In the genomic region with DNA sequence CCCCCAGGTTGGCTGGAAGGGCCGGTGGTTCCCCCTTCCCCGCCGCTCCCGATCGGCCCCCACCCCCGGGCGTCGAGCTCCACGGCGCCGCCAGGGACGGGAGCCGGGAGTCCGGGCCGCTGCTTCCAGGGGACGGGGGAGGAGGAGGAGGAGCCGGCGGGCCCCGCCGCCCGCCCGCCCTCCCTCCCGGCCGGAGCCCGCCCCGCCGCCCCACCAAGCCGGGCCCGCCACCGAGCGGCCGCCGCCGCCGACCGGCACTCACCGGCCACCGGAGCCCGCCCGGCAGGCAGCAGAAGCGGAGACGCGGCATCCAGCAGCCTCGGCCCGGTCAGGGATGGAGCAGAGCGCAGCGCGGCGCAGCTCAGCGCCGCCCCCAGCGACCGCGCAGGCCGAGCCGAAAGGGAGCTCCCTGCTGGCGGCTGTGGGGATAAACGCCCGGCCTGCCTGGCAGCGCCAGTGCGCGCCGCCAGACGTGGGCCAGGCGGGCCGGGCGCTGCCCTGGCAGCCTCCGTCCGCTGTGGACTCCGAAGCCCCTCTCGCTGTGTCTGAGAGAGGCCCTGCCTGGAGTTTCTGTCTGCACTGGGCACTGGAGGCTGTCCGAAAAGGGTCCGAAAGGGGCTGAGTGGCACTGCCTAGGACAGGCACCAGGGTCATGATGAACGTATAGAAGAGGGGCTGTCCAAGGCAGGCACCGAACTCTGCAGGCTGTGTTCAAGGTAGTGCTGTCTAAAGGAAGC, we compare ENCODE assay signal across 1 cellular context.
TF ChIP-seq lines count a peak whose summit lies in the region.

A gene with protein sequence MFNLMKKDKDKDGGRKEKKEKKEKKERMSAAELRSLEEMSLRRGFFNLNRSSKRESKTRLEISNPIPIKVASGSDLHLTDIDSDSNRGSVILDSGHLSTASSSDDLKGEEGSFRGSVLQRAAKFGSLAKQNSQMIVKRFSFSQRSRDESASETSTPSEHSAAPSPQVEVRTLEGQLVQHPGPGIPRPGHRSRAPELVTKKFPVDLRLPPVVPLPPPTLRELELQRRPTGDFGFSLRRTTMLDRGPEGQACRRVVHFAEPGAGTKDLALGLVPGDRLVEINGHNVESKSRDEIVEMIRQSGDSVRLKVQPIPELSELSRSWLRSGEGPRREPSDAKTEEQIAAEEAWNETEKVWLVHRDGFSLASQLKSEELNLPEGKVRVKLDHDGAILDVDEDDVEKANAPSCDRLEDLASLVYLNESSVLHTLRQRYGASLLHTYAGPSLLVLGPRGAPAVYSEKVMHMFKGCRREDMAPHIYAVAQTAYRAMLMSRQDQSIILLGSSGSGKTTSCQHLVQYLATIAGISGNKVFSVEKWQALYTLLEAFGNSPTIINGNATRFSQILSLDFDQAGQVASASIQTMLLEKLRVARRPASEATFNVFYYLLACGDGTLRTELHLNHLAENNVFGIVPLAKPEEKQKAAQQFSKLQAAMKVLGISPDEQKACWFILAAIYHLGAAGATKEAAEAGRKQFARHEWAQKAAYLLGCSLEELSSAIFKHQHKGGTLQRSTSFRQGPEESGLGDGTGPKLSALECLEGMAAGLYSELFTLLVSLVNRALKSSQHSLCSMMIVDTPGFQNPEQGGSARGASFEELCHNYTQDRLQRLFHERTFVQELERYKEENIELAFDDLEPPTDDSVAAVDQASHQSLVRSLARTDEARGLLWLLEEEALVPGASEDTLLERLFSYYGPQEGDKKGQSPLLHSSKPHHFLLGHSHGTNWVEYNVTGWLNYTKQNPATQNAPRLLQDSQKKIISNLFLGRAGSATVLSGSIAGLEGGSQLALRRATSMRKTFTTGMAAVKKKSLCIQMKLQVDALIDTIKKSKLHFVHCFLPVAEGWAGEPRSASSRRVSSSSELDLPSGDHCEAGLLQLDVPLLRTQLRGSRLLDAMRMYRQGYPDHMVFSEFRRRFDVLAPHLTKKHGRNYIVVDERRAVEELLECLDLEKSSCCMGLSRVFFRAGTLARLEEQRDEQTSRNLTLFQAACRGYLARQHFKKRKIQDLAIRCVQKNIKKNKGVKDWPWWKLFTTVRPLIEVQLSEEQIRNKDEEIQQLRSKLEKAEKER (N-terminal part only) (minus strand): TSS at position 348 of the 737 bp plus-strand sequence. CDS start 13,458 bp downstream, outside the sequence.

TF ChIP-seq in HepG2, 621 proteins besides CTCF, POLR2A, EP300 and RAD21 (continued from another document and continues in another):
- TF ChIP-seq, protein P1, sequence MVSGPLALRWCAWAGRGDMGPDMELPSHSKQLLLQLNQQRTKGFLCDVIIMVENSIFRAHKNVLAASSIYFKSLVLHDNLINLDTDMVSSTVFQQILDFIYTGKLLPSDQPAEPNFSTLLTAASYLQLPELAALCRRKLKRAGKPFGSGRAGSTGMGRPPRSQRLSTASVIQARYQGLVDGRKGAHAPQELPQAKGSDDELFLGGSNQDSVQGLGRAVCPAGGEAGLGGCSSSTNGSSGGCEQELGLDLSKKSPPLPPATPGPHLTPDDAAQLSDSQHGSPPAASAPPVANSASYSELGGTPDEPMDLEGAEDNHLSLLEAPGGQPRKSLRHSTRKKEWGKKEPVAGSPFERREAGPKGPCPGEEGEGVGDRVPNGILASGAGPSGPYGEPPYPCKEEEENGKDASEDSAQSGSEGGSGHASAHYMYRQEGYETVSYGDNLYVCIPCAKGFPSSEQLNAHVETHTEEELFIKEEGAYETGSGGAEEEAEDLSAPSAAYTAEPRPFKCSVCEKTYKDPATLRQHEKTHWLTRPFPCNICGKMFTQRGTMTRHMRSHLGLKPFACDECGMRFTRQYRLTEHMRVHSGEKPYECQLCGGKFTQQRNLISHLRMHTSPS (CRISPR knock-in tag; IDR thresholded peaks at IDR 0.05; ENCODE audit: low read depth): peak; percentile 71
- TF ChIP-seq IRF2 (CRISPR knock-in tag; IDR thresholded peaks at IDR 0.05) (no peak), SIN3A (IDR thresholded peaks at IDR 0.05; ENCODE audit: borderline replicate concordance, low read depth, low read length) (no peak), ZNF547 (CRISPR knock-in tag; IDR thresholded peaks at IDR 0.05) (no peak; the same call in 1 of the 2 replicates), AGO2 (optimal IDR thresholded peaks at IDR 0.05; ENCODE audit: low read depth, low read length) (peak; percentile 55), ZFP41 (CRISPR knock-in tag; IDR thresholded peaks at IDR 0.05; ENCODE audit: borderline replicate concordance) (no peak), ZBTB20 (CRISPR knock-in tag; IDR thresholded peaks at IDR 0.05; ENCODE audit: borderline replicate concordance, low read depth) (no peak), ZBTB21 (CRISPR knock-in tag; IDR thresholded peaks at IDR 0.05) (no peak), ZNF232 (CRISPR knock-in tag; IDR thresholded peaks at IDR 0.05; ENCODE audit: borderline replicate concordance) (no peak), GABPA (IDR thresholded peaks at IDR 0.05; ENCODE audit: low read depth, low read length) (no peak), GABPA (CRISPR knock-in tag; IDR thresholded peaks at IDR 0.05; ENCODE audit: low read depth) (no peak), IKZF5 (CRISPR knock-in tag; IDR thresholded peaks at IDR 0.05) (no peak), CCAR2 (optimal IDR thresholded peaks at IDR 0.05; ENCODE audit: low read depth, low read length) (no peak), ZNF670 (CRISPR knock-in tag; IDR thresholded peaks at IDR 0.05; ENCODE audit: borderline replicate concordance) (0 out of 2 replicates have a peak, but pooled peaks have one; percentile 8), ZNF350 (CRISPR knock-in tag; IDR thresholded peaks at IDR 0.05; ENCODE audit: borderline replicate concordance, low read depth) (no peak), ZNF121 (CRISPR knock-in tag; IDR thresholded peaks at IDR 0.05) (no peak), NFE2L2 (IDR thresholded peaks at IDR 0.05; ENCODE audit: low read length) (no peak), THAP9 (CRISPR knock-in tag; IDR thresholded peaks at IDR 0.05; ENCODE audit: borderline replicate concordance) (no peak), BCL6 (CRISPR knock-in tag; IDR thresholded peaks at IDR 0.05) (0 out of 2 replicates have a peak, but pooled peaks have one; percentile 6), PRPF4 (IDR thresholded peaks at IDR 0.05; ENCODE audit: low read depth, low read length, poor library complexity, severe bottlenecking) (no peak), TBL1XR1 (IDR thresholded peaks at IDR 0.05; ENCODE audit: borderline replicate concordance, low read length, partially characterized antibody) (no peak), PRDM4 (CRISPR knock-in tag; IDR thresholded peaks at IDR 0.05; ENCODE audit: borderline replicate concordance) (no peak), SSRP1 (CRISPR knock-in tag; IDR thresholded peaks at IDR 0.05) (no peak), ATF4 (CRISPR knock-in tag; IDR thresholded peaks at IDR 0.05) (no peak), ZNF296 (CRISPR knock-in tag; conservative IDR thresholded peaks at IDR 0.05) (no peak), PAF1 (CRISPR knock-in tag; IDR thresholded peaks at IDR 0.05) (no peak), ASH2L (IDR thresholded peaks at IDR 0.05; ENCODE audit: insufficient read length, low read depth, low read length) (no peak), NFKB2 (CRISPR knock-in tag; IDR thresholded peaks at IDR 0.05; ENCODE audit: borderline replicate concordance) (no peak), YEATS4 (CRISPR knock-in tag; IDR thresholded peaks at IDR 0.05; ENCODE audit: borderline replicate concordance) (no peak; the same call in 1 of the 2 replicates), ARNT2 (CRISPR knock-in tag; IDR thresholded peaks at IDR 0.05; ENCODE audit: low read depth) (no peak), MEIS1 (CRISPR knock-in tag; IDR thresholded peaks at IDR 0.05; ENCODE audit: borderline replicate concordance) (0 out of 2 replicates have a peak, but pooled peaks have one; percentile 56)
- TF ChIP-seq, protein P2, sequence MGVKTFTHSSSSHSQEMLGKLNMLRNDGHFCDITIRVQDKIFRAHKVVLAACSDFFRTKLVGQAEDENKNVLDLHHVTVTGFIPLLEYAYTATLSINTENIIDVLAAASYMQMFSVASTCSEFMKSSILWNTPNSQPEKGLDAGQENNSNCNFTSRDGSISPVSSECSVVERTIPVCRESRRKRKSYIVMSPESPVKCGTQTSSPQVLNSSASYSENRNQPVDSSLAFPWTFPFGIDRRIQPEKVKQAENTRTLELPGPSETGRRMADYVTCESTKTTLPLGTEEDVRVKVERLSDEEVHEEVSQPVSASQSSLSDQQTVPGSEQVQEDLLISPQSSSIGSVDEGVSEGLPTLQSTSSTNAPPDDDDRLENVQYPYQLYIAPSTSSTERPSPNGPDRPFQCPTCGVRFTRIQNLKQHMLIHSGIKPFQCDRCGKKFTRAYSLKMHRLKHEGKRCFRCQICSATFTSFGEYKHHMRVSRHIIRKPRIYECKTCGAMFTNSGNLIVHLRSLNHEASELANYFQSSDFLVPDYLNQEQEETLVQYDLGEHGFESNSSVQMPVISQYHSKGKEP (CRISPR knock-in tag; IDR thresholded peaks at IDR 0.05): 0 out of 2 replicates have a peak, but pooled peaks have one; percentile 47
- TF ChIP-seq, protein P3, sequence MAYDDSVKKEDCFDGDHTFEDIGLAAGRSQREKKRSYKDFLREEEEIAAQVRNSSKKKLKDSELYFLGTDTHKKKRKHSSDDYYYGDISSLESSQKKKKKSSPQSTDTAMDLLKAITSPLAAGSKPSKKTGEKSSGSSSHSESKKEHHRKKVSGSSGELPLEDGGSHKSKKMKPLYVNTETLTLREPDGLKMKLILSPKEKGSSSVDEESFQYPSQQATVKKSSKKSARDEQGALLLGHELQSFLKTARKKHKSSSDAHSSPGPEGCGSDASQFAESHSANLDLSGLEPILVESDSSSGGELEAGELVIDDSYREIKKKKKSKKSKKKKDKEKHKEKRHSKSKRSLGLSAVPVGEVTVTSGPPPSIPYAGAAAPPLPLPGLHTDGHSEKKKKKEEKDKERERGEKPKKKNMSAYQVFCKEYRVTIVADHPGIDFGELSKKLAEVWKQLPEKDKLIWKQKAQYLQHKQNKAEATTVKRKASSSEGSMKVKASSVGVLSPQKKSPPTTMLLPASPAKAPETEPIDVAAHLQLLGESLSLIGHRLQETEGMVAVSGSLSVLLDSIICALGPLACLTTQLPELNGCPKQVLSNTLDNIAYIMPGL (CRISPR knock-in tag; IDR thresholded peaks at IDR 0.05; ENCODE audit: borderline replicate concordance in 1 of 2, low read depth in 1 of 2): peak; percentile 92 to 95
- TF ChIP-seq, protein P4, sequence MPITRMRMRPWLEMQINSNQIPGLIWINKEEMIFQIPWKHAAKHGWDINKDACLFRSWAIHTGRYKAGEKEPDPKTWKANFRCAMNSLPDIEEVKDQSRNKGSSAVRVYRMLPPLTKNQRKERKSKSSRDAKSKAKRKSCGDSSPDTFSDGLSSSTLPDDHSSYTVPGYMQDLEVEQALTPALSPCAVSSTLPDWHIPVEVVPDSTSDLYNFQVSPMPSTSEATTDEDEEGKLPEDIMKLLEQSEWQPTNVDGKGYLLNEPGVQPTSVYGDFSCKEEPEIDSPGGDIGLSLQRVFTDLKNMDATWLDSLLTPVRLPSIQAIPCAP (CRISPR knock-in tag; IDR thresholded peaks at IDR 0.05; ENCODE audit: low read depth): no peak
